ENCODE assay signal across 26 cellular contexts in genomic region chr1:66175107-66175506, GRCh38.
A peak's percentile ranks its signal among the peaks of the same experiment; 100 is the strongest.
DNase-seq lines count a peak whose midpoint lies in the region; ATAC-seq, FAIRE-seq and TF ChIP-seq lines count a peak whose summit lies in the region.
"Had no signal": no experiment of that assay in that cellular context is flagged by ENCODE, and none has a peak within 500 bp of the region (broad histone marks: within the 10 kb centered on the region; RNA-seq: fewer than 3 reads in every experiment).

No MANE protein-coding gene starts in this region.

- H3F3A ChIP-seq in neural progenitor cell (ENCODE audit: low read depth) = peaks cover 5% of the 10 kb centered on the region

- H3K4me3 ChIP-seq in A549 (no peak overlapping the region), neural progenitor cell (no peak overlapping the region)

- peak overlapping the region; percentile 92 for H3K27ac Mint-ChIP-seq in neural progenitor cell
- H3K27ac Mint-ChIP-seq: CD4-positive, alpha-beta memory T cell; IgD-negative memory B cell had no signal

- H3K27me3 ChIP-seq in neural progenitor cell = no peaks in the 10 kb centered on the region

- H3K9ac ChIP-seq in neural progenitor cell = no peak overlapping the region
- H3K9ac ChIP-seq: KMS-11 had no signal

- FAIRE-seq in A549 (lab: Jason Lieb, UNC) = no peak
- FAIRE-seq: GM12891, H1 had no signal

- H3K27me3 Mint-ChIP-seq in neural progenitor cell (ENCODE audit: insufficient read depth, low read depth) = no peaks in the 10 kb centered on the region

- TF ChIP-seq CTCF in A549 (IDR thresholded peaks at IDR 0.05) = no peak
- no peak for TF ChIP-seq CTCF in neural progenitor cell (IDR thresholded peaks at IDR 0.05)

- no peak for ATAC-seq in A549
- ATAC-seq: Panc1 had no signal

- H4K20me1 ChIP-seq in neural progenitor cell (ENCODE audit: low read depth) = no peaks in the 10 kb centered on the region

- peaks cover 35% of the 10 kb centered on the region for H3K4me1 Mint-ChIP-seq in neural progenitor cell
- H3K4me1 Mint-ChIP-seq: CD4-positive, alpha-beta memory T cell; IgD-negative memory B cell had no signal

- H2AFZ ChIP-seq in neural progenitor cell (replicated peaks) = no peak overlapping the region

- H3K4me2 ChIP-seq in A549 = peak overlapping the region; percentile 73
- H3K4me2 ChIP-seq in neural progenitor cell = no peak overlapping the region
- H3K4me2 ChIP-seq: KMS-11 had no signal

- peak overlapping the region; percentile 85 to 91 for H3K27ac ChIP-seq in A549
- H3K27ac ChIP-seq in caudate nucleus (ENCODE audit: low read depth, low read length) = peak overlapping the region; percentile 39
- H3K27ac ChIP-seq in neural progenitor cell = no peak overlapping the region
- H3K27ac ChIP-seq: KMS-11, RWPE1 had no signal

- no peaks in the 10 kb centered on the region for H3K36me3 ChIP-seq in neural progenitor cell

- no peaks in the 10 kb centered on the region for H3K9me3 Mint-ChIP-seq in neural progenitor cell
- H3K9me3 Mint-ChIP-seq: IgD-negative memory B cell had no signal

- no peak overlapping the region for H3K4me3 Mint-ChIP-seq in neural progenitor cell
- H3K4me3 Mint-ChIP-seq: CD4-positive, alpha-beta memory T cell; IgD-negative memory B cell had no signal

- no peaks in the 10 kb centered on the region for H3K79me2 ChIP-seq in neural progenitor cell (ENCODE audit: low read depth)

- CTCF ChIA-PET in A549 (lab: Yijun Ruan, JAX) = interaction anchor here (1.5 kb wide), 1 partner anchor 216 kb away, joined by 3 read pairs; no protein-coding TSS in a partner anchor

- 83% methylated on average over 1 of the region's 1 CpG for WGBS in A549 (ENCODE audit: missing lambda C conversion rate)

- H3K4me1 ChIP-seq in A549 (peaks cover 68% of the 10 kb centered on the region), neural progenitor cell (peaks cover 8% of the 10 kb centered on the region)

- H3K36me3 Mint-ChIP-seq in neural progenitor cell = no peaks in the 10 kb centered on the region
- H3K36me3 Mint-ChIP-seq: CD4-positive, alpha-beta memory T cell; IgD-negative memory B cell had no signal

- POLR2A ChIA-PET in A549 (lab: Yijun Ruan, JAX) = no interaction called here

- no peaks in the 10 kb centered on the region for H3K9me3 ChIP-seq in A549
- H3K9me3 ChIP-seq in neural progenitor cell (ENCODE audit: low read depth) = no peaks in the 10 kb centered on the region

- no peak for TF ChIP-seq EP300 in A549 (IDR thresholded peaks at IDR 0.05)

- TF ChIP-seq RAD21 in A549 (conservative IDR thresholded peaks at IDR 0.05 in 1 of 2, IDR thresholded peaks at IDR 0.05 in 1 of 2) = no peak

- DNase-seq in A549 (ENCODE audit: low read depth in 1 of 2, low spot score in 1 of 2) = no peak
- peak; percentile 42 for DNase-seq in NCI-H2081 treated with DMSO at 0.1 percent for 48 hours (lab: John Stamatoyannopoulos, UW)
- DNase-seq in caudate nucleus (lab: John Stamatoyannopoulos, UW) = no peak
- no peak for DNase-seq in neural progenitor cell (ENCODE audit: low spot score)
- no peak for DNase-seq in NCI-H2196 treated with DMSO at 0.1 percent for 48 hours (lab: John Stamatoyannopoulos, UW; ENCODE audit: unreplicated experiment)
- no peak for DNase-seq in T-helper 9 cell
- no peak for DNase-seq in NCI-H526 treated with DMSO at 0.1 percent for 48 hours (lab: John Stamatoyannopoulos, UW)
- DNase-seq: C1 segment of cervical spinal cord; CD4-positive, alpha-beta memory T cell; DMS79 treated with DMSO at 0.1 percent for 48 hours; GF-D8; MM.1S; NCI-H1417 treated with DMSO at 0.1 percent for 48 hours; NCI-H1694 treated with DMSO at 0.1 percent for 48 hours; NCI-H2171; NCI-H345; NCI-H524 treated with DMSO at 0.1 percent for 48 hours; NCI-H82; SHP77 treated with DMSO at 0.1 percent for 48 hours; SW 1271 had no signal

- TF ChIP-seq POLR2A in A549 (IDR thresholded peaks at IDR 0.05; ENCODE audit: low read length) = no peak

TF ChIP-seq in A549, 52 proteins besides CTCF, POLR2A, EP300 and RAD21:
- no peak for TF ChIP-seq TFCP2L1 (CRISPR knock-in tag; IDR thresholded peaks at IDR 0.05)
- no peak for TF ChIP-seq KDM5A (IDR thresholded peaks at IDR 0.05)
- TF ChIP-seq ZSCAN20 (CRISPR knock-in tag; IDR thresholded peaks at IDR 0.05) = no peak
- TF ChIP-seq CHD4 (IDR thresholded peaks at IDR 0.05; ENCODE audit: borderline replicate concordance) = no peak
- no peak for TF ChIP-seq FOSL2 (IDR thresholded peaks at IDR 0.05)
- no peak for TF ChIP-seq FOSL2 (CRISPR knock-in tag; IDR thresholded peaks at IDR 0.05)
